Comparison of ENCODE assay signal across 27 cellular contexts in genomic region chr2:24643051-24643450, GRCh38.
"Had no signal": no experiment of that assay in that cellular context is flagged by ENCODE, and none has a peak within 500 bp of the region (broad histone marks: within the 10 kb centered on the region; RNA-seq: fewer than 3 reads in every experiment).

No MANE protein-coding gene starts in this region.

- ATAC-seq: activated CD4-positive, alpha-beta T cell treated with anti-CD3 and anti-CD28 coated beads for 36 hours; activated T-cell treated with anti-CD3 and anti-CD28 coated beads, Interleukin-2, amount 50 U/mL, for 72 hours; Panc1; Right ventricle myocardium inferior; T-cell had no signal

- H3K4me3 Mint-ChIP-seq: activated CD4-positive, alpha-beta memory T cell treated with anti-CD3 and anti-CD28 coated beads, Interleukin-2, amount 10 ng/mL, durations not matched to agents 7 days and 5 days; activated CD4-positive, alpha-beta T cell treated with anti-CD3 and anti-CD28 coated beads for 36 hours; activated naive CD4-positive, alpha-beta T cell treated with anti-CD3 and anti-CD28 coated beads, Interleukin-2, amount 10 ng/mL, durations not matched to agents 7 days and 5 days; activated naive CD8-positive, alpha-beta T cell treated with anti-CD3 and anti-CD28 coated beads for 36 hours; activated T-cell treated with anti-CD3 and anti-CD28 coated beads, Interleukin-2, amount 50 U/mL, for 72 hours; T-cell had no signal

- H3K27ac ChIP-seq: KMS-11, SK-N-MC, VCaP had no signal

- DNase-seq: activated CD4-positive, alpha-beta memory T cell treated with anti-CD3 and anti-CD28 coated beads, Interleukin-2, amount 10 ng/mL, durations not matched to agents 7 days and 5 days; activated CD4-positive, alpha-beta T cell treated with anti-CD3 and anti-CD28 coated beads for 36 hours; activated CD4-positive, alpha-beta T cell treated with anti-CD3 and anti-CD28 coated beads, Interleukin-2, amount 50 U/mL, for 1 hour; activated CD4-positive, CD25-positive, alpha-beta regulatory T cell; activated gamma-delta T cell treated with Interleukin-2 at 50 U/mL for 16 hours; activated naive CD4-positive, alpha-beta T cell treated with anti-CD3 and anti-CD28 coated beads, Interleukin-2, amount 10 ng/mL, durations not matched to agents 7 days and 5 days; activated naive CD8-positive, alpha-beta T cell treated with anti-CD3 and anti-CD28 coated beads for 36 hours; activated T-cell treated with anti-CD3 and anti-CD28 coated beads for 4 hours; activated T-cell treated with anti-CD3 and anti-CD28 coated beads, Interleukin-2, amount 50 U/mL, for 72 hours; cerebellar nuclear complex; MG63; MV-4-11; NCI-H187; NCI-H2171; NCI-H510A; NCI-H526 treated with DMSO at 0.1 percent for 48 hours; NK-92 treated with Interleukin-12 subunit alpha and Interleukin-12 subunit beta, amount 100 ng/mL, for 24 hours; OCI-M1; RPMI8226; T-cell; T-helper 2 cell had no signal

- H3K36me3 Mint-ChIP-seq: activated naive CD4-positive, alpha-beta T cell treated with anti-CD3 and anti-CD28 coated beads, Interleukin-2, amount 10 ng/mL, durations not matched to agents 7 days and 5 days had no signal

- H3K27me3 ChIP-seq: MG63 had no signal

- H3K4me3 ChIP-seq: MG63, SK-N-MC had no signal

- H3K36me3 ChIP-seq: MG63 had no signal

- H3K4me1 Mint-ChIP-seq: activated CD4-positive, alpha-beta memory T cell treated with anti-CD3 and anti-CD28 coated beads, Interleukin-2, amount 10 ng/mL, durations not matched to agents 7 days and 5 days; activated naive CD4-positive, alpha-beta T cell treated with anti-CD3 and anti-CD28 coated beads, Interleukin-2, amount 10 ng/mL, durations not matched to agents 7 days and 5 days had no signal

- H3K27ac Mint-ChIP-seq: activated CD4-positive, alpha-beta memory T cell treated with anti-CD3 and anti-CD28 coated beads, Interleukin-2, amount 10 ng/mL, durations not matched to agents 7 days and 5 days; activated CD4-positive, alpha-beta T cell treated with anti-CD3 and anti-CD28 coated beads for 36 hours; activated naive CD4-positive, alpha-beta T cell treated with anti-CD3 and anti-CD28 coated beads, Interleukin-2, amount 10 ng/mL, durations not matched to agents 7 days and 5 days; activated naive CD8-positive, alpha-beta T cell treated with anti-CD3 and anti-CD28 coated beads for 36 hours; activated T-cell treated with anti-CD3 and anti-CD28 coated beads, Interleukin-2, amount 50 U/mL, for 72 hours; activated T-helper 2 cell treated with anti-CD3 and anti-CD28 coated beads, Interferon-gamma antibody, Interleukin-2, Interleukin-4, amounts not matched to agents 10 μg/mL and 5 μg/mL and 100 μg/mL, durations not matched to agents 14 hours and 24 hours and 36 hours; T-cell had no signal

- H3K9me3 Mint-ChIP-seq: activated naive CD4-positive, alpha-beta T cell treated with anti-CD3 and anti-CD28 coated beads, Interleukin-2, amount 10 ng/mL, durations not matched to agents 7 days and 5 days; T-cell had no signal

- H3K27me3 Mint-ChIP-seq: activated CD4-positive, alpha-beta memory T cell treated with anti-CD3 and anti-CD28 coated beads, Interleukin-2, amount 10 ng/mL, durations not matched to agents 7 days and 5 days; activated CD4-positive, alpha-beta T cell treated with anti-CD3 and anti-CD28 coated beads for 36 hours; activated naive CD4-positive, alpha-beta T cell treated with anti-CD3 and anti-CD28 coated beads, Interleukin-2, amount 10 ng/mL, durations not matched to agents 7 days and 5 days; activated naive CD8-positive, alpha-beta T cell treated with anti-CD3 and anti-CD28 coated beads for 36 hours; T-cell had no signal
